ENCODE assay signal across 14 cellular contexts in the genomic region with DNA sequence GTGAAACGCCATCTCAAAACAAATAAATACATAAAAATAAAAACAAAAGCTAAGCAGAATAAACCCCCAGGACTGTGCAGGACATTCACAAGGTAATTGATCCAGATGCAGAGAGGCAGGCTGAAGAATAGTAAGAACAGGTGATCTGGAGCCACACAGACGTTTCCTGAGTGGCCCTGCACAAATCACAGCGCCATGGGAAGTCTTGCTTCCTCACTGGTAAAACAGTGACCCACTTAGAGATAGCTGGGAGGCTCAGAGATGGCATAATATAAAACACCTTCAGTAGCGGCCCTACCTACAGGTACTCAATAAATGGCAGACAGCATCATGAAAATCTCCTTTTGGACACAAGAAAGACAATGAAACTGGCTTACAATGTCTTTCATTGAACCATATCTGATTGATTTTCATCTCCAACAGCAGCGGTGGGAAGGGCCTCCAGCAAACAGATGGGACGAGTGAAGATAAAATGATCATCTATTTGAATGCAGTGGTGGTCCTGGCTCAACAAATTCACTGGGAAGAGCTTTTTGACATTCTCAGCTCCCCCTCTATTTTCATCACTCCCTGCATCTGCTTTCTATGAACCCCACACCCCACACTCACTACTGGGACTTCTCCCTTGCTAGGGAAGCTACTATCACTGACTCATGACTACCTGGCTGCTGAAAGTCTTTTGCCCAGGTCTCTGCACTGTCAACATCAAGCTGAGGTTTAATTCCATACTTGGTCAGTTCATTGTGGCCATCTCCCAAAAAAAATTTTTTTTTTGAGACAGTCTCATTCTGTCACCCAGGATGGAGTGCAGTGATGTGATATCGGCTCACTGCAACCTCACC.
DNase-seq lines count a peak whose midpoint lies in the region; ATAC-seq, FAIRE-seq and TF ChIP-seq lines count a peak whose summit lies in the region.
"Had no signal": no experiment of that assay in that cellular context is flagged by ENCODE, and none has a peak within 500 bp of the region (broad histone marks: within the 10 kb centered on the region; RNA-seq: fewer than 3 reads in every experiment).

No MANE protein-coding gene starts in this region.

- no peaks in the 10 kb centered on the region for H3K9me3 ChIP-seq in MM.1S (replicated peaks; ENCODE audit: insufficient read depth, low read length)

- peak; percentile 68 for FAIRE-seq in GM12892 (lab: Jason Lieb, UNC)

- H3K4me3 ChIP-seq in MM.1S (ENCODE audit: low read length) = no peak overlapping the region
- H3K4me3 ChIP-seq: PC-9 had no signal

- H3K36me3 ChIP-seq in MM.1S (replicated peaks; ENCODE audit: insufficient read depth, low read length) = no peaks in the 10 kb centered on the region

- H3F3A ChIP-seq in MM.1S (ENCODE audit: insufficient read depth, low read length) = no peaks in the 10 kb centered on the region

- peaks cover 58% of the 10 kb centered on the region for H3K4me1 Mint-ChIP-seq in activated naive CD8-positive, alpha-beta T cell treated with anti-CD3 and anti-CD28 coated beads for 36 hours
- H3K4me1 Mint-ChIP-seq in mesothelial cell of epicardium = peaks cover 42% of the 10 kb centered on the region

- TF ChIP-seq CTCF in C4-2B (conservative IDR thresholded peaks at IDR 0.05) (no peak), mesothelial cell of epicardium (IDR thresholded peaks at IDR 0.05; ENCODE audit: unreplicated experiment) (no peak), MM.1S (IDR thresholded peaks at IDR 0.05; ENCODE audit: low read length) (no peak)

- no peaks in the 10 kb centered on the region for H3K9me3 Mint-ChIP-seq in activated naive CD8-positive, alpha-beta T cell treated with anti-CD3 and anti-CD28 coated beads for 36 hours
- no peaks in the 10 kb centered on the region for H3K9me3 Mint-ChIP-seq in mesothelial cell of epicardium

- DNase-seq in GM12892 (ENCODE audit: insufficient read length) (no peak), mesothelial cell of epicardium (ENCODE audit: low spot score in 2 of 2, unreplicated experiment in 2 of 2) (no peak), MM.1S (no peak)
- DNase-seq in activated naive CD8-positive, alpha-beta T cell treated with anti-CD3 and anti-CD28 coated beads for 36 hours = no peak
- DNase-seq: hypothalamus; mammary epithelial cell; NCI-H226; PC-9; stimulated activated CD4-positive, alpha-beta T cell treated with anti-CD3 and anti-CD28 coated beads, Interleukin-4, amount 100 ng/mL, for 1 hour; T-helper 9 cell had no signal

- H3K4me1 ChIP-seq in MM.1S (ENCODE audit: low read length) = no peaks in the 10 kb centered on the region

- H3K9me2 ChIP-seq in MM.1S (replicated peaks; ENCODE audit: insufficient read depth, low read length) = no peaks in the 10 kb centered on the region

- no peaks in the 10 kb centered on the region for H4K20me1 ChIP-seq in MM.1S (ENCODE audit: insufficient read depth, low read length)

- peaks cover 48% of the 10 kb centered on the region for H3K36me3 Mint-ChIP-seq in activated naive CD8-positive, alpha-beta T cell treated with anti-CD3 and anti-CD28 coated beads for 36 hours
- H3K36me3 Mint-ChIP-seq in mesothelial cell of epicardium = peaks cover 10% of the 10 kb centered on the region

- H3K4me3 Mint-ChIP-seq in activated naive CD8-positive, alpha-beta T cell treated with anti-CD3 and anti-CD28 coated beads for 36 hours = no peak overlapping the region
- H3K4me3 Mint-ChIP-seq in mesothelial cell of epicardium = no peak overlapping the region

- H3K4me2 ChIP-seq in MM.1S (ENCODE audit: low read depth, low read length) = no peak overlapping the region
- H3K4me2 ChIP-seq: PC-9 had no signal

- H3K27ac ChIP-seq in C4-2B = peak overlapping the region; percentile 86
- no peak overlapping the region for H3K27ac ChIP-seq in MM.1S (ENCODE audit: low read length)
- H3K27ac ChIP-seq: epithelial cell of prostate, PC-9 had no signal

- no peaks in the 10 kb centered on the region for H3K27me3 Mint-ChIP-seq in activated naive CD8-positive, alpha-beta T cell treated with anti-CD3 and anti-CD28 coated beads for 36 hours
- no peaks in the 10 kb centered on the region for H3K27me3 Mint-ChIP-seq in mesothelial cell of epicardium (ENCODE audit: low read depth)

- no peak overlapping the region for H2AFZ ChIP-seq in MM.1S (ENCODE audit: low read length)
- H2AFZ ChIP-seq: PC-9 had no signal

- no peak overlapping the region for H3K9ac ChIP-seq in MM.1S (ENCODE audit: low read length)

- ATAC-seq in GM21528 (IDR thresholded peaks at IDR 0.05; ENCODE audit: low FRiP score, unreplicated experiment) = no peak
- ATAC-seq in GM21717 (IDR thresholded peaks at IDR 0.05; ENCODE audit: unreplicated experiment) = no peak

- peaks cover 33% of the 10 kb centered on the region for H3K79me2 ChIP-seq in MM.1S (ENCODE audit: low read length)

- no peaks in the 10 kb centered on the region for H3K27me3 ChIP-seq in MM.1S (replicated peaks; ENCODE audit: insufficient read depth, low read length)

- TF ChIP-seq POLR2A in GM12892 (IDR thresholded peaks at IDR 0.05; ENCODE audit: low read depth, low read length) = no peak

- peak overlapping the region; percentile 98 for H3K27ac Mint-ChIP-seq in activated naive CD8-positive, alpha-beta T cell treated with anti-CD3 and anti-CD28 coated beads for 36 hours
- peak overlapping the region; percentile 96 for H3K27ac Mint-ChIP-seq in mesothelial cell of epicardium
